1 cellular context compared by ENCODE assay signal in genomic region chr19:58519355-58520256, GRCh38.
TF ChIP-seq lines count a peak whose summit lies in the region.

ZBTB45 (minus strand) TSS chr19:58519810; CDS start chr19:58517673, 2,137 bp downstream.

TF ChIP-seq in A549, 52 proteins besides CTCF, POLR2A, EP300 and RAD21 (continued from another document):
- TF ChIP-seq, protein P1, sequence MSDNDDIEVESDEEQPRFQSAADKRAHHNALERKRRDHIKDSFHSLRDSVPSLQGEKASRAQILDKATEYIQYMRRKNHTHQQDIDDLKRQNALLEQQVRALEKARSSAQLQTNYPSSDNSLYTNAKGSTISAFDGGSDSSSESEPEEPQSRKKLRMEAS (IDR thresholded peaks at IDR 0.05) = peak; percentile 98
- TF ChIP-seq MYC (IDR thresholded peaks at IDR 0.05; ENCODE audit: borderline replicate concordance, low read length) (peak; percentile 80), RFX5 (IDR thresholded peaks at IDR 0.05) (0 out of 2 replicates have a peak, but pooled peaks have one; percentile 68), ZC3H11A (IDR thresholded peaks at IDR 0.05) (peak; percentile 50; the same call in 1 of the 2 replicates), TP53 (CRISPR knock-in tag; IDR thresholded peaks at IDR 0.05) (peak; percentile 75), CBX2 (IDR thresholded peaks at IDR 0.05; ENCODE audit: borderline replicate concordance, low read depth) (no peak), MAZ (IDR thresholded peaks at IDR 0.05; ENCODE audit: borderline replicate concordance, low read depth, low read length) (peak; percentile 92), JUN (IDR thresholded peaks at IDR 0.05) (peak; percentile 95 to 99), HOXB13 (CRISPR knock-in tag; IDR thresholded peaks at IDR 0.05; ENCODE audit: low read depth) (0 out of 2 replicates have a peak, but pooled peaks have one; percentile 66), NFE2L2 (conservative IDR thresholded peaks at IDR 0.05; ENCODE audit: low read length) (no peak; the same call in 1 of the 2 replicates), CHD2 (IDR thresholded peaks at IDR 0.05; ENCODE audit: low read length, partially characterized antibody) (peak; percentile 41), BHLHE40 (IDR thresholded peaks at IDR 0.05; ENCODE audit: low read depth, low read length) (no peak), SREBF2 (IDR thresholded peaks at IDR 0.05) (no peak; the same call in 1 of the 2 replicates), MAFK (IDR thresholded peaks at IDR 0.05; ENCODE audit: partially characterized antibody) (peak; percentile 26), ZFP36 (IDR thresholded peaks at IDR 0.05; ENCODE audit: borderline replicate concordance, partially characterized antibody) (peak; percentile 27), CBX8 (IDR thresholded peaks at IDR 0.05) (no peak), POLR2AphosphoS2 (conservative IDR thresholded peaks at IDR 0.05; ENCODE audit: low read length) (no peak), EHMT2 (IDR thresholded peaks at IDR 0.05; ENCODE audit: low read depth) (no peak), CEBPB (IDR thresholded peaks at IDR 0.05) (peak in 1 of 2 experiments; percentile 67; a peak in 2 of 4 replicates), ESRRA (IDR thresholded peaks at IDR 0.05; ENCODE audit: borderline replicate concordance, low read length) (peak; percentile 42; the same call in 1 of the 2 replicates), FOXS1 (CRISPR knock-in tag; IDR thresholded peaks at IDR 0.05) (peak; percentile 65; the same call in 1 of the 2 replicates), RCOR1 (IDR thresholded peaks at IDR 0.05; ENCODE audit: low read depth, low read length) (no peak), ZNF302 (CRISPR knock-in tag; IDR thresholded peaks at IDR 0.05) (no peak), TFCP2L1 (CRISPR knock-in tag; IDR thresholded peaks at IDR 0.05) (peak; percentile 76; the same call in 1 of the 2 replicates), NPAS2 (CRISPR knock-in tag; IDR thresholded peaks at IDR 0.05; ENCODE audit: borderline replicate concordance) (no peak), KDM5A (IDR thresholded peaks at IDR 0.05) (peak; percentile 98), RARB (CRISPR knock-in tag; IDR thresholded peaks at IDR 0.05) (peak; percentile 71; the same call in 1 of the 2 replicates), JUNB (IDR thresholded peaks at IDR 0.05) (no peak), NR3C1 (IDR thresholded peaks at IDR 0.05) (no peak), FOSB (CRISPR knock-in tag; IDR thresholded peaks at IDR 0.05) (no peak), PHF8 (IDR thresholded peaks at IDR 0.05; ENCODE audit: borderline replicate concordance, low read depth) (peak; percentile 80), E2F6 (IDR thresholded peaks at IDR 0.05; ENCODE audit: borderline replicate concordance, low read depth) (peak; percentile 86), RNF2 (IDR thresholded peaks at IDR 0.05; ENCODE audit: borderline replicate concordance, low read depth) (no peak), PBX3 (IDR thresholded peaks at IDR 0.05) (peak; percentile 75), HEYL (CRISPR knock-in tag; IDR thresholded peaks at IDR 0.05) (no peak), HDAC2 (IDR thresholded peaks at IDR 0.05) (no peak; the same call in 1 of the 2 replicates)
